8 cellular contexts compared by ENCODE assay signal in the genomic region with DNA sequence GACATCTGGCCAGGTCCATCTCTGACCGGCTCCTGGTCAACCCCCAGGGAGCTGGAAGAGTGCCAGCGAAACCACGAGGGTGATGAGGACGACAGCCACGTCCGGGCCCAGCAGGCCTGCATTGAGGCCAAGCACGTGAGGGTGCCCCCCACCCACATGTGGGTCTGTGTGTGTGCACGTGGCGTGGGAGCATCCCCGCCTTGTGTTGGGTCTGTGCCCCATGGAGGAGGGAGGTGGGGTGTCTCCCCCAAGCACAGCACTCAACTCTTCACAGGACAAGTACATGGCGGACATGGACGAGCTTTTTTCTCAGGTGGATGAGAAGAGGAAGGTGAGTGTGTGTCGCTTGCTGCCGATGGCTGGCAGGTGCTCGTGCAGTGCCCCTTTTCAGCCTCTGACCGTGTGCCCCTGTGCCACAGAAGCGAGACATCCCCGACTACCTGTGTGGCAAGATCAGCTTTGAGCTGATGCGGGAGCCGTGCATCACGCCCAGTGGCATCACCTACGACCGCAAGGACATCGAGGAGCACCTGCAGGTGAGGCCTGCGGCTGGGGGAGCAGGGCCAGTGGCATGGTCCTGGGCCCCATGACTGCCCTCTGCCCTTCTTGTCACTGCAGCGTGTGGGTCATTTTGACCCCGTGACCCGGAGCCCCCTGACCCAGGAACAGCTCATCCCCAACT. TPM values are rescaled to one million over a fixed set of nuclear protein-coding genes. Genes with fewer than 3 reads are reported as not detected.
DNase-seq lines count a peak whose midpoint lies in the region; ATAC-seq and TF ChIP-seq lines count a peak whose summit lies in the region.

No MANE protein-coding gene starts in this region.

- H3K27me3 ChIP-seq in lower lobe of right lung (ENCODE audit: low read depth): peaks cover 3% of the 10 kb centered on the region

- TF ChIP-seq CTCF in AG04449 (IDR thresholded peaks at IDR 0.05; ENCODE audit: insufficient read depth, low read length, missing control alignments) (no peak), HFF-Myc (IDR thresholded peaks at IDR 0.05; ENCODE audit: low read depth, low read length, missing control alignments) (no peak), lower lobe of right lung (IDR thresholded peaks at IDR 0.05) (no peak)

- H3K4me1 Mint-ChIP-seq in activated naive CD8-positive, alpha-beta T cell treated with anti-CD3 and anti-CD28 coated beads for 36 hours: peaks cover 17% of the 10 kb centered on the region

- CTCF ChIA-PET in AG04449 (lab: Yijun Ruan, JAX): interaction anchor here (0.9 to 1.4 kb wide), 4 partner anchors 10 to 290 kb away, joined by 3 to 4 read pairs (median 3); no protein-coding TSS in a partner anchor

- POLR2A ChIA-PET in AG04449 (lab: Yijun Ruan, JAX): interaction anchor here (0.8 to 2.1 kb wide), 2 partner anchors 8 to 33 kb away, joined by 3 to 9 read pairs; a partner anchor contains a TSS

- no peaks in the 10 kb centered on the region for H3K27me3 Mint-ChIP-seq in activated naive CD8-positive, alpha-beta T cell treated with anti-CD3 and anti-CD28 coated beads for 36 hours

- H3K27ac ChIP-seq in lower lobe of right lung: no peak overlapping the region

- intact Hi-C loops in lower lobe of right lung (cut with DNase I): no loop called here

- H3K36me3 Mint-ChIP-seq in activated naive CD8-positive, alpha-beta T cell treated with anti-CD3 and anti-CD28 coated beads for 36 hours: peaks cover 22% of the 10 kb centered on the region

- ATAC-seq in lower lobe of right lung (no peak), HG03139 (IDR thresholded peaks at IDR 0.05; ENCODE audit: unreplicated experiment) (no peak)

- peak overlapping the region; percentile 77 for H3K4me3 ChIP-seq in AG04449 (ENCODE audit: low read depth, low read length)
- peak overlapping the region; percentile 83 for H3K4me3 ChIP-seq in HFF-Myc (replicated peaks; ENCODE audit: low read depth, low read length)
- peak overlapping the region; percentile 71 for H3K4me3 ChIP-seq in lower lobe of right lung

- peaks cover 30% of the 10 kb centered on the region for H3K36me3 ChIP-seq in lower lobe of right lung

- no peaks in the 10 kb centered on the region for H3K9me3 Mint-ChIP-seq in activated naive CD8-positive, alpha-beta T cell treated with anti-CD3 and anti-CD28 coated beads for 36 hours

- H3K4me3 Mint-ChIP-seq in activated naive CD8-positive, alpha-beta T cell treated with anti-CD3 and anti-CD28 coated beads for 36 hours: peak overlapping the region; percentile 84

- DNase-seq in AG04449 (ENCODE audit: low read depth, low spot score): no peak
- no peak for DNase-seq in HFF-Myc (ENCODE audit: extremely low read depth, low read depth)
- DNase-seq in activated naive CD8-positive, alpha-beta T cell treated with anti-CD3 and anti-CD28 coated beads for 36 hours: no peak
- DNase-seq in lower lobe of right lung: no peak
- no peak for DNase-seq in UCSD-AML1 (lab: John Stamatoyannopoulos, UW; ENCODE audit: unreplicated experiment)
- no peak for DNase-seq in NCI-H510A (lab: John Stamatoyannopoulos, UW)
- DNase-seq in activated gamma-delta T cell (lab: John Stamatoyannopoulos, UW): no peak

- peaks cover 55% of the 10 kb centered on the region for H3K4me1 ChIP-seq in lower lobe of right lung

- no peaks in the 10 kb centered on the region for H3K9me3 ChIP-seq in lower lobe of right lung

- H3K27ac Mint-ChIP-seq in activated naive CD8-positive, alpha-beta T cell treated with anti-CD3 and anti-CD28 coated beads for 36 hours: no peak overlapping the region

RNA-seq across cellular contexts. Expression of a gene that starts 1.7 kb away (rescaled TPM):
- total RNA-seq in activated naive CD8-positive, alpha-beta T cell treated with anti-CD3 and anti-CD28 coated beads for 36 hours: 10 to 100 TPM; 74.3 to 82.1 TPM
- total RNA-seq in lower lobe of right lung: 86.0 TPM

RNA-seq across cellular contexts. Expression of a gene that starts 2.2 kb away (rescaled TPM):
- 10 to 100 TPM; 37.2 to 43.0 TPM for total RNA-seq in activated naive CD8-positive, alpha-beta T cell treated with anti-CD3 and anti-CD28 coated beads for 36 hours
- total RNA-seq in lower lobe of right lung: 43.2 TPM

RNA-seq across cellular contexts. Expression of a gene that starts 6.4 kb away (rescaled TPM):
- total RNA-seq in activated naive CD8-positive, alpha-beta T cell treated with anti-CD3 and anti-CD28 coated beads for 36 hours: under 1 TPM; 0.49 to 0.72 TPM
- 2.0 TPM for total RNA-seq in lower lobe of right lung

RNA-seq across cellular contexts. Expression of a gene that starts 8.3 kb away (rescaled TPM):
- total RNA-seq in activated naive CD8-positive, alpha-beta T cell treated with anti-CD3 and anti-CD28 coated beads for 36 hours: 10 to 100 TPM; 20.8 to 21.7 TPM
- total RNA-seq in lower lobe of right lung: 13.1 TPM

RNA-seq across cellular contexts. Expression of a gene that starts 14.0 kb away (rescaled TPM):
- 100 to 1,000 TPM; 123 to 128 TPM for total RNA-seq in activated naive CD8-positive, alpha-beta T cell treated with anti-CD3 and anti-CD28 coated beads for 36 hours
- total RNA-seq in lower lobe of right lung: 81.6 TPM
